Comparison of ENCODE assay signal across 8 cellular contexts in the genomic region with DNA sequence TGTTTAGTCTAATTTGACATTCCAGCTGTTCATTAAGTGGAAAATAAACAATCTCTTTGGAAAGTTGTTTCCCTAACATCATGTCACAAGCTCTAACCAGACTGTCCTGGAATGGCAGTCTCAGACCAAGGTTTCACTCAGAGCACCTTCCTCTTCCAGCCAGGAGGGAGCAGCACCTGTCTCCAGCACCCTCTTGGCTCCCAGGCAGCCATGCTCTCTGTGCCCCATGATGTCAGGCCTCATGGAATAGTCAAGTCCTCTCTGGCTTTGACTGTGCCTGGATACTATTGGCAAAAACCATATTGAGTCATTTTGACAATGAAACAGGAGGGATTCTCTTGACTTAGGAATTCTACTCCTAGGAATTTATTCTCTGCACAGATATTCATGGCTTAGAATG.
DNase-seq lines count a peak whose midpoint lies in the region; ATAC-seq and TF ChIP-seq lines count a peak whose summit lies in the region.

No MANE protein-coding gene starts in this region.

- TF ChIP-seq CTCF in GM12864 (IDR thresholded peaks at IDR 0.05; ENCODE audit: low read depth, low read length, missing control alignments) (peak; percentile 43), tibial nerve (IDR thresholded peaks at IDR 0.05) (peak in 1 of 5 experiments; percentile 6), right atrium auricular region (IDR thresholded peaks at IDR 0.05) (no peak)

- POLR2A ChIA-PET in activated CD8-positive, alpha-beta T cell treated with anti-CD3 and anti-CD28 coated beads, Interleukin-2, amount 10 ng/mL, durations not matched to agents 7 days and 5 days (lab: Charles Lee), result no interaction called here

- H3K27me3 Mint-ChIP-seq in activated CD8-positive, alpha-beta T cell treated with anti-CD3 and anti-CD28 coated beads, Interleukin-2, amount 10 ng/mL, durations not matched to agents 7 days and 5 days (ENCODE audit: low read depth), result no peaks in the 10 kb centered on the region

- H3K27me3 ChIP-seq in tibial nerve (no peaks in the 10 kb centered on the region), right atrium auricular region (no peaks in the 10 kb centered on the region)

- TF ChIP-seq POLR2A in tibial nerve (IDR thresholded peaks at IDR 0.05), result no peak

- H3K4me1 Mint-ChIP-seq in activated CD8-positive, alpha-beta T cell treated with anti-CD3 and anti-CD28 coated beads, Interleukin-2, amount 10 ng/mL, durations not matched to agents 7 days and 5 days (ENCODE audit: low read depth), result no peaks in the 10 kb centered on the region

- no peak overlapping the region for H3K4me3 Mint-ChIP-seq in activated CD8-positive, alpha-beta T cell treated with anti-CD3 and anti-CD28 coated beads, Interleukin-2, amount 10 ng/mL, durations not matched to agents 7 days and 5 days

- H3K36me3 ChIP-seq in tibial nerve (no peaks in the 10 kb centered on the region), right atrium auricular region (no peaks in the 10 kb centered on the region)

- no peaks in the 10 kb centered on the region for H3K36me3 Mint-ChIP-seq in activated CD8-positive, alpha-beta T cell treated with anti-CD3 and anti-CD28 coated beads, Interleukin-2, amount 10 ng/mL, durations not matched to agents 7 days and 5 days (ENCODE audit: low read depth)

- no peak overlapping the region for H3K4me3 ChIP-seq in GM12864 (ENCODE audit: low read depth, low read length)
- H3K4me3 ChIP-seq in tibial nerve, result no peak overlapping the region
- H3K4me3 ChIP-seq in right atrium auricular region, result no peak overlapping the region

- no peak for TF ChIP-seq EP300 in tibial nerve (IDR thresholded peaks at IDR 0.05)

- no peaks in the 10 kb centered on the region for H3K9me3 ChIP-seq in tibial nerve
- H3K9me3 ChIP-seq in right atrium auricular region, result no peaks in the 10 kb centered on the region

- H3K27ac Mint-ChIP-seq in activated CD8-positive, alpha-beta T cell treated with anti-CD3 and anti-CD28 coated beads, Interleukin-2, amount 10 ng/mL, durations not matched to agents 7 days and 5 days, result no peak overlapping the region

- H3K4me1 ChIP-seq in tibial nerve (peaks cover 0 to 3% (median 0%) of the 10 kb centered on the region in 4 donors), right atrium auricular region (no peaks in the 10 kb centered on the region)

- H3K27ac ChIP-seq in tibial nerve (no peak overlapping the region), right atrium auricular region (no peak overlapping the region)

- CTCF ChIA-PET in activated CD8-positive, alpha-beta T cell treated with anti-CD3 and anti-CD28 coated beads, Interleukin-2, amount 10 ng/mL, durations not matched to agents 7 days and 5 days (lab: Charles Lee), result no interaction called here

- ATAC-seq in HG03432 (IDR thresholded peaks at IDR 0.05; ENCODE audit: unreplicated experiment), result peak; percentile 73
- ATAC-seq in activated CD8-positive, alpha-beta T cell treated with anti-CD3 and anti-CD28 coated beads, Interleukin-2, amount 10 ng/mL, durations not matched to agents 7 days and 5 days, result no peak

- DNase-seq in GM12864 (ENCODE audit: low read depth) (no peak), amniotic epithelial cell (ENCODE audit: low read depth) (peak; percentile 33), lung microvascular endothelial cell (ENCODE audit: low read depth in 2 of 2) (peak; percentile 11 to 37), tibial nerve (ENCODE audit: low spot score in 2 of 2) (no peak), NOMO-1 treated with dmso at 0.1 percent for 144 hours (lab: John Stamatoyannopoulos, UW; ENCODE audit: unreplicated experiment) (no peak), right atrium auricular region (ENCODE audit: low spot score) (no peak)
- no peak for DNase-seq in activated CD8-positive, alpha-beta T cell treated with anti-CD3 and anti-CD28 coated beads, Interleukin-2, amount 10 ng/mL, durations not matched to agents 7 days and 5 days

- no peaks in the 10 kb centered on the region for H3K9me3 Mint-ChIP-seq in activated CD8-positive, alpha-beta T cell treated with anti-CD3 and anti-CD28 coated beads, Interleukin-2, amount 10 ng/mL, durations not matched to agents 7 days and 5 days (ENCODE audit: insufficient read depth)

Comparison
In these comparisons a context has a peak if more than half of its experiments do, and no peak if none do; other contexts are left out.
1. DNase-seq: peak in amniotic epithelial cell (single experiment) and lung microvascular endothelial cell (2 of 2); none in GM12864 (single experiment), activated CD8-positive, alpha-beta T cell treated with anti-CD3 and anti-CD28 coated beads, Interleukin-2, amount 10 ng/mL, durations not matched to agents 7 days and 5 days (single experiment), tibial nerve (0 of 2), NOMO-1 treated with dmso at 0.1 percent for 144 hours (single experiment) and right atrium auricular region (single experiment).